Comparison of ENCODE assay signal across 8 cellular contexts in genomic region chr1:16207318-16208269, GRCh38. TPM values are rescaled to one million over a fixed set of nuclear protein-coding genes. Genes with fewer than 3 reads are reported as not detected.
DNase-seq lines count a peak whose midpoint lies in the region; ATAC-seq, FAIRE-seq and TF ChIP-seq lines count a peak whose summit lies in the region.

No MANE protein-coding gene starts in this region.

- WGBS in sigmoid colon, 2 donors: 65 to 79% methylated on average over 51 of the region's 51 CpGs

- no peak for ATAC-seq in GM19395 (IDR thresholded peaks at IDR 0.05; ENCODE audit: unreplicated experiment)

- no peak for TF ChIP-seq POLR2A in sigmoid colon (IDR thresholded peaks at IDR 0.05)

- intact Hi-C loops in sigmoid colon (cut with DNase I): loop anchor here (2.0 to 10.0 kb wide), 3 partner anchors 29 to 235 kb away; partner anchors contain the start of genes CPLANE2, NECAP2 and SZRD1

- no peak for DNase-seq in SJCRH30
- no peak for DNase-seq in fibroblast of pulmonary artery (ENCODE audit: low read depth)
- peak; percentile 76 for DNase-seq in sigmoid colon
- no peak for DNase-seq in germinal center (ENCODE audit: low spot score)
- no peak for DNase-seq in LoVo (ENCODE audit: low spot score)
- DNase-seq in RCC 7860 (ENCODE audit: low spot score): no peak

- H3K27ac ChIP-seq in SJCRH30: peak overlapping the region; percentile 80
- peak overlapping the region; percentile 85 to 97 (median 90) for H3K27ac ChIP-seq in sigmoid colon

- TF ChIP-seq CTCF in fibroblast of pulmonary artery (IDR thresholded peaks at IDR 0.05; ENCODE audit: low read length, missing control alignments) (no peak), sigmoid colon (IDR thresholded peaks at IDR 0.05) (no peak)

- no peak for FAIRE-seq in RCC 7860 (lab: Jason Lieb, UNC)

- H3K4me3 ChIP-seq in GM08714 (ENCODE audit: low read length) (peak overlapping the region; percentile 63; the same call in 1 of the 2 replicates), SJCRH30 (peak overlapping the region; percentile 64), fibroblast of pulmonary artery (replicated peaks; ENCODE audit: low read depth, low read length) (peak overlapping the region; percentile 55), sigmoid colon (peak overlapping the region; percentile 37 to 60 (median 46))

- peaks cover 14% of the 10 kb centered on the region for H3K4me1 ChIP-seq in SJCRH30
- peaks cover 0 to 20% (median 16%) of the 10 kb centered on the region in 4 donors for H3K4me1 ChIP-seq in sigmoid colon

- H3K9me3 ChIP-seq in SJCRH30 (replicated peaks): no peaks in the 10 kb centered on the region
- no peaks in the 10 kb centered on the region for H3K9me3 ChIP-seq in sigmoid colon

- H3K36me3 ChIP-seq in SJCRH30: no peaks in the 10 kb centered on the region
- H3K36me3 ChIP-seq in sigmoid colon: no peaks in the 10 kb centered on the region

- H3K27me3 ChIP-seq in SJCRH30: no peaks in the 10 kb centered on the region
- H3K27me3 ChIP-seq in sigmoid colon: no peaks in the 10 kb centered on the region

- TF ChIP-seq EP300 in sigmoid colon (IDR thresholded peaks at IDR 0.05): no peak

RNA-seq across cellular contexts. Expression of gene ARHGEF19, which starts 4.9 kb away (rescaled TPM):
- total RNA-seq in SJCRH30 (2014; rRNA removed; shearing (Covaris generic)): 7.9 and 9.9 TPM in 2 replicates
- total RNA-seq in sigmoid colon: 1 to 10 TPM in 3 of 4 donors, not detected in 1; 2.5 to 4.4 (median 3.6) TPM
- polyA plus RNA-seq in sigmoid colon: 10 to 100 TPM in 1 of 3 donors, 1 to 10 TPM in 2; 2.5 to 10.8 (median 7.2) TPM

RNA-seq across cellular contexts. Expression of gene CPLANE2, which starts 29.4 kb away (rescaled TPM):
- 1.3 and 1.9 TPM in 2 replicates for total RNA-seq in SJCRH30 (2014; rRNA removed; shearing (Covaris generic))
- 1 to 10 TPM; 2.5 to 7.1 (median 3.2) TPM for total RNA-seq in sigmoid colon
- polyA plus RNA-seq in sigmoid colon: 1 to 10 TPM; 3.7 to 7.4 (median 6.0) TPM

RNA-seq across cellular contexts. Expression of gene EPHA2, which starts 51.7 kb away (rescaled TPM):
- 55.0 and 57.3 TPM in 2 replicates for total RNA-seq in SJCRH30 (2014; rRNA removed; shearing (Covaris generic))
- 1 to 10 TPM; 3.3 to 6.4 (median 4.9) TPM for total RNA-seq in sigmoid colon
- polyA plus RNA-seq in sigmoid colon: 10 to 100 TPM in 1 of 3 donors, 1 to 10 TPM in 2; 6.0 to 24.7 (median 9.9) TPM
